12 cellular contexts compared by ENCODE assay signal in the genomic region with DNA sequence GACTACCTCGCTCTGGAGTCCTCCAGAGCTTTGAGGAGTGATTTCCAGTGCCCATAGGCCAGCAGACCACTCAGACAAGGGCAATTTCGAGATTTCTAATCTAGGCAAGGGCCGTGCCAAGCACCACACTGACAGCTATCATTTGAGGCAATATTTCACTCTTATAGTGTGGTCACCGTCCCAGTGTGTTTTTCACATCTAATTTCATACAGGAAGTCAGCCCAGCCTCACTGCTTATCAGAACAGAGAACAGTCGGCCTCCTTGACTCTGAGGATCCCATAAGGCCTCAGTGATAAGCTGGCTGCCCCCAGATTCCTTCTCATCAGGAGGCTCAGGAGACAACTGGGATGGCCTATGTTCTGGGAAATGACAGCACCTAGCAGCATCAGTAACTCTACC. TPM values are rescaled to one million over a fixed set of nuclear protein-coding genes. Genes with fewer than 3 reads are reported as not detected.
DNase-seq lines count a peak whose midpoint lies in the region; ATAC-seq and TF ChIP-seq lines count a peak whose summit lies in the region.
"Had no signal": no experiment of that assay in that cellular context is flagged by ENCODE, and none has a peak within 500 bp of the region (broad histone marks: within the 10 kb centered on the region; RNA-seq: fewer than 3 reads in every experiment).

No MANE protein-coding gene starts in this region.

- H2AFZ ChIP-seq in neural progenitor cell (replicated peaks): no peak overlapping the region

- no peaks in the 10 kb centered on the region for H3K27me3 Mint-ChIP-seq in activated B cell treated with CpG ODN at 0.5 μM for 24 hours
- peaks cover 3% of the 10 kb centered on the region for H3K27me3 Mint-ChIP-seq in neural progenitor cell (ENCODE audit: insufficient read depth, low read depth)
- H3K27me3 Mint-ChIP-seq in endothelial cell (ENCODE audit: unreplicated experiment): no peaks in the 10 kb centered on the region

- no peaks in the 10 kb centered on the region for H3K36me3 Mint-ChIP-seq in activated B cell treated with CpG ODN at 0.5 μM for 24 hours (ENCODE audit: low read depth)
- H3K36me3 Mint-ChIP-seq in neural progenitor cell: peaks cover 1% of the 10 kb centered on the region
- no peaks in the 10 kb centered on the region for H3K36me3 Mint-ChIP-seq in endothelial cell (ENCODE audit: low read depth, unreplicated experiment)

- no peak overlapping the region for H3K27ac ChIP-seq in gastroesophageal sphincter
- no peak overlapping the region for H3K27ac ChIP-seq in neural progenitor cell
- H3K27ac ChIP-seq in colonic mucosa: no peak overlapping the region

- 74 to 82% methylated on average over 3 to 5 of the region's 5 CpGs for whole genome bisulfite sequencing in gastroesophageal sphincter (ENCODE audit: low coverage in 1 of 2), 2 donors

- peaks cover 87% of the 10 kb centered on the region for H3K4me1 Mint-ChIP-seq in activated B cell treated with CpG ODN at 0.5 μM for 24 hours
- H3K4me1 Mint-ChIP-seq in neural progenitor cell: peaks cover 5% of the 10 kb centered on the region
- peaks cover 43% of the 10 kb centered on the region for H3K4me1 Mint-ChIP-seq in endothelial cell (ENCODE audit: unreplicated experiment)

- H3K9me3 ChIP-seq in gastroesophageal sphincter: no peaks in the 10 kb centered on the region
- no peaks in the 10 kb centered on the region for H3K9me3 ChIP-seq in neural progenitor cell (ENCODE audit: low read depth)
- no peaks in the 10 kb centered on the region for H3K9me3 ChIP-seq in colonic mucosa

- no peaks in the 10 kb centered on the region for H4K20me1 ChIP-seq in neural progenitor cell (ENCODE audit: low read depth)

- intact Hi-C loops in activated B cell treated with CpG ODN at 0.5 μM for 24 hours (cut with micrococcal nuclease): loop anchor here (1.0 to 5.0 kb wide), 4 partner anchors 8 to 984 kb away; a partner anchor contains a TSS
- intact Hi-C loops in colonic mucosa (cut with DNase I): no loop called here

- CTCF ChIA-PET in activated B cell treated with CpG ODN at 0.5 μM for 24 hours (lab: Charles Lee): interaction anchor here (1.1 to 2.2 kb wide), 4 partner anchors 39 to 117 kb away, joined by 4 to 10 read pairs (median 5); no protein-coding TSS in a partner anchor

- no peak for TF ChIP-seq POLR2A in gastroesophageal sphincter (IDR thresholded peaks at IDR 0.05)

- TF ChIP-seq CTCF in activated B cell treated with CpG ODN at 0.5 μM for 24 hours (IDR thresholded peaks at IDR 0.05) (no peak), gastroesophageal sphincter (IDR thresholded peaks at IDR 0.05) (no peak), neural progenitor cell (IDR thresholded peaks at IDR 0.05) (no peak), endothelial cell (IDR thresholded peaks at IDR 0.05; ENCODE audit: unreplicated experiment) (no peak), colonic mucosa (IDR thresholded peaks at IDR 0.05) (no peak)

- H3K27ac Mint-ChIP-seq in activated B cell treated with CpG ODN at 0.5 μM for 24 hours (peak overlapping the region; percentile 99), neural progenitor cell (no peak overlapping the region), endothelial cell (ENCODE audit: unreplicated experiment) (no peak overlapping the region)
- H3K27ac Mint-ChIP-seq: activated naive CD4-positive, alpha-beta T cell treated with anti-CD3 and anti-CD28 coated beads for 36 hours had no signal

- no peak for TF ChIP-seq EP300 in gastroesophageal sphincter (IDR thresholded peaks at IDR 0.05)

- no peaks in the 10 kb centered on the region for H3F3A ChIP-seq in neural progenitor cell (ENCODE audit: low read depth)

- H3K4me2 ChIP-seq in neural progenitor cell: no peak overlapping the region

- ATAC-seq in GM18502 (IDR thresholded peaks at IDR 0.05; ENCODE audit: poor library complexity, unreplicated experiment) (peak; percentile 54), GM19467 (IDR thresholded peaks at IDR 0.05; ENCODE audit: unreplicated experiment) (peak; percentile 50), HG03045 (IDR thresholded peaks at IDR 0.05; ENCODE audit: unreplicated experiment) (peak; percentile 49), activated B cell treated with CpG ODN at 0.5 μM for 24 hours (ENCODE audit: low read depth) (no peak), gastroesophageal sphincter (no peak)

- H3K9ac ChIP-seq in neural progenitor cell: no peak overlapping the region
- no peak overlapping the region for H3K9ac ChIP-seq in colonic mucosa (ENCODE audit: low read depth in 2 of 2, low read length in 2 of 2)

- no peaks in the 10 kb centered on the region for H3K36me3 ChIP-seq in gastroesophageal sphincter
- no peaks in the 10 kb centered on the region for H3K36me3 ChIP-seq in neural progenitor cell
- H3K36me3 ChIP-seq in colonic mucosa: no peaks in the 10 kb centered on the region

- H3K4me3 Mint-ChIP-seq in activated B cell treated with CpG ODN at 0.5 μM for 24 hours (peak overlapping the region; percentile 60), neural progenitor cell (no peak overlapping the region), endothelial cell (ENCODE audit: unreplicated experiment) (no peak overlapping the region)
- H3K4me3 Mint-ChIP-seq: activated naive CD4-positive, alpha-beta T cell treated with anti-CD3 and anti-CD28 coated beads for 36 hours; CD14-positive monocyte had no signal

- H3K27me3 ChIP-seq in gastroesophageal sphincter (peaks cover 6% of the 10 kb centered on the region), neural progenitor cell (no peaks in the 10 kb centered on the region), colonic mucosa (no peaks in the 10 kb centered on the region)

- DNase-seq in activated B cell treated with CpG ODN at 0.5 μM for 24 hours (no peak), neural progenitor cell (ENCODE audit: low spot score) (no peak), endothelial cell (ENCODE audit: low spot score) (no peak), colonic mucosa (no peak)
- DNase-seq: activated naive CD4-positive, alpha-beta T cell treated with anti-CD3 and anti-CD28 coated beads for 36 hours; head of caudate nucleus; NCI-H1436 treated with DMSO at 0.1 percent for 48 hours had no signal

- POLR2A ChIA-PET in activated B cell treated with CpG ODN at 0.5 μM for 24 hours (lab: Charles Lee): interaction anchor here (0.6 to 3.5 kb wide), 6 partner anchors 17 to 103 kb away, joined by 3 to 30 read pairs (median 6); a partner anchor contains a TSS

- no peaks in the 10 kb centered on the region for H3K4me1 ChIP-seq in gastroesophageal sphincter
- H3K4me1 ChIP-seq in neural progenitor cell: no peaks in the 10 kb centered on the region
- no peaks in the 10 kb centered on the region for H3K4me1 ChIP-seq in colonic mucosa

- H3K79me2 ChIP-seq in neural progenitor cell (ENCODE audit: low read depth): no peaks in the 10 kb centered on the region

- H3K4me3 ChIP-seq in gastroesophageal sphincter (no peak overlapping the region), neural progenitor cell (no peak overlapping the region), colonic mucosa (no peak overlapping the region)

- H3K9me3 Mint-ChIP-seq in activated B cell treated with CpG ODN at 0.5 μM for 24 hours: no peaks in the 10 kb centered on the region
- H3K9me3 Mint-ChIP-seq in neural progenitor cell: no peaks in the 10 kb centered on the region
- peaks cover 3% of the 10 kb centered on the region for H3K9me3 Mint-ChIP-seq in endothelial cell (ENCODE audit: unreplicated experiment)
- H3K9me3 Mint-ChIP-seq: activated naive CD4-positive, alpha-beta T cell treated with anti-CD3 and anti-CD28 coated beads for 36 hours had no signal

RNA-seq across cellular contexts. Expression of a gene that starts 0.6 kb away (rescaled TPM):
- total RNA-seq in activated B cell treated with CpG ODN at 0.5 μM for 24 hours (2.4 and 3.3 TPM in 2 replicates), gastroesophageal sphincter (1 to 10 TPM in 2 of 4 donors, under 1 TPM in 2; 0.19 to 8.3 (median 1.1) TPM), neural progenitor cell (ENCODE audit: low replicate concordance) (0.04 and 0.19 TPM in 2 replicates), endothelial cell (ENCODE audit: unreplicated experiment) (0.13 TPM), colonic mucosa (under 1 TPM in 1 of 2 donors, not detected in 1; 0.08 TPM)

RNA-seq across cellular contexts. Expression of a gene that starts 17.2 kb away (rescaled TPM):
- total RNA-seq in activated B cell treated with CpG ODN at 0.5 μM for 24 hours (38.1 and 40.3 TPM in 2 replicates), gastroesophageal sphincter (1 to 10 TPM; 3.8 to 8.4 (median 4.9) TPM), neural progenitor cell (ENCODE audit: low replicate concordance) (3.9 and 10.7 TPM in 2 replicates), endothelial cell (ENCODE audit: unreplicated experiment) (8.0 TPM), colonic mucosa (1 to 10 TPM; 1.0 to 1.1 TPM)

Comparison
In these comparisons a context has a peak if more than half of its experiments do, and no peak if none do; other contexts are left out.
1. ATAC-seq: peak in GM18502 (single experiment), GM19467 (single experiment) and HG03045 (single experiment); none in activated B cell treated with CpG ODN at 0.5 μM for 24 hours (single experiment) and gastroesophageal sphincter (single experiment).